ENCODE assay signal across 8 cellular contexts in genomic region chr6:151239603-151240035, GRCh38. TPM values are rescaled to one million over a fixed set of nuclear protein-coding genes. Genes with fewer than 3 reads are reported as not detected.
DNase-seq lines count a peak whose midpoint lies in the region; ATAC-seq and TF ChIP-seq lines count a peak whose summit lies in the region.

AKAP12 (plus strand) TSS chr6:151239967; CDS start chr6:151240563, 596 bp downstream.

- peaks cover 14% of the 10 kb centered on the region for H3K27me3 Mint-ChIP-seq in GM23338 (ENCODE audit: insufficient read depth, low read depth, poor library complexity)
- peaks cover 56% of the 10 kb centered on the region for H3K27me3 Mint-ChIP-seq in activated CD8-positive, alpha-beta T cell treated with anti-CD3 and anti-CD28 coated beads for 36 hours

- DNase-seq in GM23338 (ENCODE audit: low spot score), result peak; percentile 76
- DNase-seq in activated CD8-positive, alpha-beta T cell treated with anti-CD3 and anti-CD28 coated beads for 36 hours, result peak; percentile 39
- no peak for DNase-seq in glomerular endothelial cell (ENCODE audit: extremely low read depth, low read depth, low spot score)
- DNase-seq in occipital lobe (lab: John Stamatoyannopoulos, UW), result peak; percentile 47
- DNase-seq in globus pallidus (ENCODE audit: low spot score), result no peak
- no peak for DNase-seq in DMS 273 treated with DMSO at 0.1 percent for 48 hours (lab: John Stamatoyannopoulos, UW)
- no peak for DNase-seq in NCI-H82 treated with DMSO at 0.1 percent for 48 hours (lab: John Stamatoyannopoulos, UW; ENCODE audit: unreplicated experiment)
- no peak for DNase-seq in cerebellar nuclear complex (lab: John Stamatoyannopoulos, UW)

- CTCF ChIA-PET in activated CD8-positive, alpha-beta T cell treated with anti-CD3 and anti-CD28 coated beads for 36 hours (lab: Charles Lee), result interaction anchor here (1.0 to 1.5 kb wide), 2 partner anchors 26 to 95 kb away, joined by 3 to 4 read pairs; no protein-coding TSS in a partner anchor

- POLR2A ChIA-PET in activated CD8-positive, alpha-beta T cell treated with anti-CD3 and anti-CD28 coated beads for 36 hours (lab: Charles Lee), result no interaction called here

- H3K4me3 Mint-ChIP-seq in GM23338, result peak within 1 kb of the TSS; percentile 91
- H3K4me3 Mint-ChIP-seq in activated CD8-positive, alpha-beta T cell treated with anti-CD3 and anti-CD28 coated beads for 36 hours, result peak within 1 kb of the TSS; percentile 79

- no peak for TF ChIP-seq CTCF in GM23338 (conservative IDR thresholded peaks at IDR 0.05; ENCODE audit: low read depth in 2 of 2)
- no peak for TF ChIP-seq CTCF in activated CD8-positive, alpha-beta T cell treated with anti-CD3 and anti-CD28 coated beads for 36 hours (IDR thresholded peaks at IDR 0.05)

- peaks cover 6% of the 10 kb centered on the region; the same call in 1 of the 2 replicates for H3K27me3 ChIP-seq in GM23338 (ENCODE audit: insufficient read depth)

- no peaks in the 10 kb centered on the region for H3K36me3 ChIP-seq in GM23338 (ENCODE audit: insufficient read depth)

- H3F3A ChIP-seq in GM23338 (replicated peaks; ENCODE audit: low read depth), result peaks cover 4% of the 10 kb centered on the region

- H3K4me1 Mint-ChIP-seq in GM23338, result peaks cover 34% of the 10 kb centered on the region
- H3K4me1 Mint-ChIP-seq in activated CD8-positive, alpha-beta T cell treated with anti-CD3 and anti-CD28 coated beads for 36 hours (ENCODE audit: low read depth), result peaks cover 15% of the 10 kb centered on the region

- peak within 1 kb of the TSS; percentile 95 for H3K27ac Mint-ChIP-seq in GM23338
- H3K27ac Mint-ChIP-seq in activated CD8-positive, alpha-beta T cell treated with anti-CD3 and anti-CD28 coated beads for 36 hours, result peak within 1 kb of the TSS; percentile 49

- peaks cover 36% of the 10 kb centered on the region for H3K79me2 ChIP-seq in GM23338 (replicated peaks; ENCODE audit: insufficient read depth)

- H3K4me1 ChIP-seq in GM23338 (ENCODE audit: insufficient read depth), result peaks cover 29% of the 10 kb centered on the region

- no peaks in the 10 kb centered on the region; the same call in 1 of the 3 replicates for H3K9me3 Mint-ChIP-seq in GM23338
- no peaks in the 10 kb centered on the region for H3K9me3 Mint-ChIP-seq in activated CD8-positive, alpha-beta T cell treated with anti-CD3 and anti-CD28 coated beads for 36 hours

- H2AFZ ChIP-seq in GM23338, result peak within 1 kb of the TSS; percentile 24

- H3K4me2 ChIP-seq in GM23338, result peak within 1 kb of the TSS; percentile 83

- H3K36me3 Mint-ChIP-seq in GM23338 (ENCODE audit: low read depth), result no peaks in the 10 kb centered on the region
- H3K36me3 Mint-ChIP-seq in activated CD8-positive, alpha-beta T cell treated with anti-CD3 and anti-CD28 coated beads for 36 hours (ENCODE audit: low read depth), result no peaks in the 10 kb centered on the region

- intact Hi-C loops in activated CD8-positive, alpha-beta T cell treated with anti-CD3 and anti-CD28 coated beads for 36 hours (cut with micrococcal nuclease), result no loop called here

- peak within 1 kb of the TSS; percentile 96 for H3K27ac ChIP-seq in GM23338 (ENCODE audit: low read depth)

- no peaks in the 10 kb centered on the region for H3K9me2 ChIP-seq in GM23338 (ENCODE audit: insufficient read depth)

- peak; percentile 48 for ATAC-seq in GM23338
- peak; percentile 48 for ATAC-seq in activated CD8-positive, alpha-beta T cell treated with anti-CD3 and anti-CD28 coated beads for 36 hours

- peak within 1 kb of the TSS; percentile 89 for H3K4me3 ChIP-seq in GM23338

- H4K20me1 ChIP-seq in GM23338 (replicated peaks; ENCODE audit: insufficient read depth), result peaks cover 15% of the 10 kb centered on the region

TF ChIP-seq in GM23338, 12 proteins besides CTCF, POLR2A, EP300 and RAD21:
- TF ChIP-seq STAT1 (IDR thresholded peaks at IDR 0.05; ENCODE audit: unreplicated experiment) (no peak), CREB1 (CRISPR knock-in tag; IDR thresholded peaks at IDR 0.05; ENCODE audit: low read depth) (peak; percentile 41)

RNA-seq across cellular contexts. Expression of gene AKAP12, which starts in this region (rescaled TPM):
- total RNA-seq in GM23338 (2014; rRNA removed; shearing (Covaris generic)), result 80.2 and 90.1 TPM in 2 replicates
- 120 and 137 TPM in 2 replicates for polyA plus RNA-seq in GM23338 (2016; fragmentation: Nextera tagmentation; extraction: Ambion mirVana)
- 1 to 10 TPM; 3.2 to 4.0 TPM for total RNA-seq in activated CD8-positive, alpha-beta T cell treated with anti-CD3 and anti-CD28 coated beads for 36 hours
- 404 and 411 TPM in 2 replicates for total RNA-seq in glomerular endothelial cell
- 42.9 TPM for total RNA-seq in occipital lobe

Comparison
In these comparisons a context has a peak if more than half of its experiments do, and no peak if none do; other contexts are left out.
1. DNase-seq: peak in GM23338 (single experiment), activated CD8-positive, alpha-beta T cell treated with anti-CD3 and anti-CD28 coated beads for 36 hours (single experiment) and occipital lobe (single experiment); none in glomerular endothelial cell (single experiment), globus pallidus (single experiment), DMS 273 treated with DMSO at 0.1 percent for 48 hours (single experiment), NCI-H82 treated with DMSO at 0.1 percent for 48 hours (single experiment) and cerebellar nuclear complex (0 of 2).